Comparison of ENCODE assay signal across 8 cellular contexts in genomic region chr1:35882945-35883680, GRCh38. TPM values are rescaled to one million over a fixed set of nuclear protein-coding genes. Genes with fewer than 3 reads are reported as not detected.
DNase-seq lines count a peak whose midpoint lies in the region; ATAC-seq and TF ChIP-seq lines count a peak whose summit lies in the region.

Gene AGO1 (plus strand): TSS chr1:35883209. CDS start chr1:35883422, 213 bp downstream.

- intact Hi-C loops in CD8-positive, alpha-beta T cell (cut with DNase I, micrococcal nuclease), result loop anchor here (1.0 to 10.0 kb wide), 10 partner anchors 48 to 851 kb away; partner anchors contain the start of genes ADPRS (in 2 of the 2), AGO3 (in 2 of the 2), LSM10 (in 1 of the 2) and OSCP1 (in 1 of the 2)
- intact Hi-C loops in activated CD4-positive, alpha-beta memory T cell treated with anti-CD3 and anti-CD28 coated beads for 36 hours (cut with micrococcal nuclease), result loop anchor here (1.0 to 2.0 kb wide), 2 partner anchors 48 to 206 kb away; partner anchors contain the start of genes ADPRS and AGO3
- intact Hi-C loops in dorsolateral prefrontal cortex (cut with DNase I) (loop anchor here (2.0 to 10.0 kb wide), 6 partner anchors 36 to 204 kb away; partner anchors contain the start of genes ADPRS (in 2 of the 2), AGO3 (in 2 of the 2) and TEKT2 (in 1 of the 2)), lower leg skin (cut with DNase I; ENCODE audit: low total_unique reads) (no loop called here)

- no peaks in the 10 kb centered on the region for H3K36me3 ChIP-seq in CD8-positive, alpha-beta T cell (ENCODE audit: insufficient read depth, low read length)

- no peaks in the 10 kb centered on the region for H3K9me3 Mint-ChIP-seq in CD8-positive, alpha-beta T cell
- no peaks in the 10 kb centered on the region for H3K9me3 Mint-ChIP-seq in activated CD4-positive, alpha-beta memory T cell treated with anti-CD3 and anti-CD28 coated beads for 36 hours

- DNase-seq in CD8-positive, alpha-beta T cell, result peak; percentile 94 to 99 (median 96)
- DNase-seq in HL-60 (ENCODE audit: low read depth in 1 of 2, low spot score in 1 of 2) (peak; percentile 91 to 95), NCI-H82 treated with DMSO at 0.1 percent for 48 hours (lab: John Stamatoyannopoulos, UW; ENCODE audit: unreplicated experiment) (peak; percentile 70), dorsolateral prefrontal cortex (peak; percentile 89 to 97 (median 93)), lower leg skin (ENCODE audit: low spot score in 2 of 2) (peak; percentile 88 to 98)
- peak; percentile 98 for DNase-seq in activated CD4-positive, alpha-beta memory T cell treated with anti-CD3 and anti-CD28 coated beads for 36 hours
- peak; percentile 96 to 97 for DNase-seq in stimulated activated CD4-positive, alpha-beta T cell treated with anti-CD3 and anti-CD28 coated beads, Interleukin-4, amount 100 ng/mL, for 4 hours

- CTCF ChIA-PET in CD8-positive, alpha-beta T cell (lab: Charles Lee), result interaction anchor here (0.6 to 1.0 kb wide), 7 partner anchors 8 to 481 kb away, joined by 3 to 6 read pairs (median 4); partner anchors contain the start of gene AGO3
- CTCF ChIA-PET in activated CD4-positive, alpha-beta memory T cell treated with anti-CD3 and anti-CD28 coated beads for 36 hours (lab: Charles Lee), result interaction anchor here (0.6 to 3.1 kb wide), 29 partner anchors 9 to 953 kb away, joined by 3 to 17 read pairs (median 4); partner anchors contain the start of genes AGO3 and CLSPN

- 0 to 1% methylated on average over 38 to 58 of the region's 59 CpGs for WGBS in lower leg skin, 2 donors

- H3K36me3 Mint-ChIP-seq in CD8-positive, alpha-beta T cell, result no peaks in the 10 kb centered on the region
- H3K36me3 Mint-ChIP-seq in activated CD4-positive, alpha-beta memory T cell treated with anti-CD3 and anti-CD28 coated beads for 36 hours, result no peaks in the 10 kb centered on the region

- H3K4me3 ChIP-seq in CD8-positive, alpha-beta T cell (ENCODE audit: low read depth, low read length), result peak within 1 kb of the TSS; percentile 100
- peak within 1 kb of the TSS; percentile 98 for H3K4me3 ChIP-seq in HL-60 (replicated peaks; ENCODE audit: insufficient read depth, low read length)
- H3K4me3 ChIP-seq in dorsolateral prefrontal cortex, result peak within 1 kb of the TSS; percentile 76 to 100 (median 99)
- H3K4me3 ChIP-seq in lower leg skin (ENCODE audit: low read depth, poor library complexity, severe bottlenecking), result peak within 1 kb of the TSS; percentile 99

- H3K4me1 ChIP-seq in CD8-positive, alpha-beta T cell (ENCODE audit: insufficient read depth, low read length), result peaks cover 23% of the 10 kb centered on the region

- peaks cover 3% of the 10 kb centered on the region for H3K27me3 Mint-ChIP-seq in CD8-positive, alpha-beta T cell (ENCODE audit: low read depth)
- H3K27me3 Mint-ChIP-seq in activated CD4-positive, alpha-beta memory T cell treated with anti-CD3 and anti-CD28 coated beads for 36 hours, result no peaks in the 10 kb centered on the region

- H3K27ac ChIP-seq in CD8-positive, alpha-beta T cell (ENCODE audit: low read depth, low read length), result peak within 1 kb of the TSS; percentile 68
- H3K27ac ChIP-seq in HL-60 (replicated peaks) (peak within 1 kb of the TSS; percentile 66), dorsolateral prefrontal cortex (peak within 1 kb of the TSS; percentile 50 to 98 (median 90))

- H3K4me1 Mint-ChIP-seq in CD8-positive, alpha-beta T cell (ENCODE audit: low read depth), result peaks cover 52% of the 10 kb centered on the region
- H3K4me1 Mint-ChIP-seq in activated CD4-positive, alpha-beta memory T cell treated with anti-CD3 and anti-CD28 coated beads for 36 hours (ENCODE audit: low read depth), result peaks cover 46% of the 10 kb centered on the region

- peak; percentile 99 for ATAC-seq in CD8-positive, alpha-beta T cell
- peak; percentile 76 for ATAC-seq in GM19455 (IDR thresholded peaks at IDR 0.05; ENCODE audit: unreplicated experiment)

- POLR2A ChIA-PET in CD8-positive, alpha-beta T cell (lab: Charles Lee), result interaction anchor here (1.0 kb wide), 3 partner anchors 48 to 690 kb away, joined by 3 to 5 read pairs (median 3); partner anchors contain the start of genes AGO3 and SFPQ
- POLR2A ChIA-PET in activated CD4-positive, alpha-beta memory T cell treated with anti-CD3 and anti-CD28 coated beads for 36 hours (lab: Charles Lee), result interaction anchor here (0.6 to 1.8 kb wide), 3 partner anchors 48 to 114 kb away, joined by 3 to 9 read pairs (median 3); partner anchors contain the start of gene AGO3

- no peak for TF ChIP-seq POLR2A in lower leg skin (IDR thresholded peaks at IDR 0.05)

- no peaks in the 10 kb centered on the region for H3K27me3 ChIP-seq in CD8-positive, alpha-beta T cell (ENCODE audit: insufficient read depth, low read length)
- H3K27me3 ChIP-seq in HL-60 (ENCODE audit: insufficient read depth, poor library complexity, severe bottlenecking) (no peaks in the 10 kb centered on the region), dorsolateral prefrontal cortex (no peaks in the 10 kb centered on the region)

- H3K9me3 ChIP-seq in CD8-positive, alpha-beta T cell (ENCODE audit: low read length), result no peaks in the 10 kb centered on the region

- TF ChIP-seq CTCF in CD8-positive, alpha-beta T cell (IDR thresholded peaks at IDR 0.05), result peak; percentile 77
- peak; percentile 72 for TF ChIP-seq CTCF in HL-60 (IDR thresholded peaks at IDR 0.05; ENCODE audit: insufficient read depth, low read length)
- peak; percentile 90 to 100 (median 98) for TF ChIP-seq CTCF in dorsolateral prefrontal cortex (IDR thresholded peaks at IDR 0.05 in 54 of 56, conservative IDR thresholded peaks at IDR 0.05 in 2 of 56; ENCODE audit: low read depth in 1 of 56, partially characterized antibody in 56 of 56)
- peak in 1 of 3 donors; percentile 71 for TF ChIP-seq CTCF in lower leg skin (IDR thresholded peaks at IDR 0.05)

- peak within 1 kb of the TSS; percentile 69 for H3K27ac Mint-ChIP-seq in CD8-positive, alpha-beta T cell
- peak within 1 kb of the TSS; percentile 61 for H3K27ac Mint-ChIP-seq in activated CD4-positive, alpha-beta memory T cell treated with anti-CD3 and anti-CD28 coated beads for 36 hours

- peak within 1 kb of the TSS; percentile 92 for H3K4me3 Mint-ChIP-seq in CD8-positive, alpha-beta T cell
- H3K4me3 Mint-ChIP-seq in activated CD4-positive, alpha-beta memory T cell treated with anti-CD3 and anti-CD28 coated beads for 36 hours, result peak within 1 kb of the TSS; percentile 92

RNA-seq across cellular contexts. Expression of gene AGO1, which starts in this region (rescaled TPM):
- 10 to 100 TPM; 15.8 TPM for total RNA-seq in CD8-positive, alpha-beta T cell
- 10 to 100 TPM; 28.8 TPM for total RNA-seq in activated CD4-positive, alpha-beta memory T cell treated with anti-CD3 and anti-CD28 coated beads for 36 hours
- 10 to 100 TPM; 37.9 to 56.3 (median 44.8) TPM for total RNA-seq in dorsolateral prefrontal cortex
- 10 to 100 TPM; 18.2 to 29.5 (median 22.5) TPM for total RNA-seq in lower leg skin

Comparison
In these comparisons a context has a peak if more than half of its experiments do, and no peak if none do; other contexts are left out.
1. Peak in every context shown above with its lines: DNase-seq, ATAC-seq, H3K4me3 ChIP-seq and H3K27ac ChIP-seq.